19 cellular contexts compared by ENCODE assay signal in the genomic region with DNA sequence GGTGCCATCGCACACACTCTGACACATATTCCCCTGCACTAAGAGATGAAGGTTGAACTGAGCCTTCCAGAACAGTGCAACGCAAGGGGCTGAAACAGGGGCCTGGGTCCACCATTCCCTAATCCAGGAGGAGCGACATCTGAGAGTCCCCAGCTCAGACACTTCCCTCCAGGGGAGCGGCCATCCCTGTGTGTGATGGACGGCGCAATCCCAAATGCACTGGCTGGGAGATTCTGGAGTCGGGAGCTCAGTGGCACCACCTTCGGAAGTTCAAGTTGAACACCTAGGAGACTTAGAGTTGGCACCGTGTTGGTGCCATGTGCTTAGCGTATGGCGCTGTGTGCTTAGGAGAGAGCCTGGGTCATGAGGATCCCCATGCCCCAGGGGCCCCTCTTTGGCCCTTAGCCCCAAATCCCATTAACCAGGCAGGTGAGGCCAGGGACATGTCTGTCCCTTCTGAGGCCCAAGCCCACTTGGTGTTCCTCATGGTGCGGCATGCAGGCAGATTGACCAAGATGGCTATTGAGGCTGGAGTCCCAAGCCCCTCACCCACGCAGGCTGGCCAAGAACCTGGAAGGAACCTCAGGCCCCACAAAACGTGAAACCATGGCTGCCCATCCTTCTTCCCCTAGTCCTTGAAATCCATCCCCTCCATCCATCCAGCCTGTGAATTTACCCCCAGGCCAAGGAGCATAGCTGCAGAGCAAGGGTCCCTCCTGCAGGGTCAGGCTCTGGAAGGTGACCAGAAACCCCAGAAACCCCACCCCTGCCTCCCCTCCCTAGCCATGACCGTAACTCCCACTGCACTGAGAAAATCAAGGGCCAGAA.
"Had no signal": no experiment of that assay in that cellular context is flagged by ENCODE, and none has a peak within 500 bp of the region (broad histone marks: within the 10 kb centered on the region; RNA-seq: fewer than 3 reads in every experiment).

No MANE protein-coding gene starts in this region.

- H3K27ac ChIP-seq: SJSA1, thoracic aorta had no signal

- H3K36me3 ChIP-seq: SJSA1, thoracic aorta had no signal

- H3K36me3 Mint-ChIP-seq: activated naive CD4-positive, alpha-beta T cell treated with anti-CD3 and anti-CD28 coated beads, Interleukin-2, amount 50 U/mL, for 72 hours; brain; immature natural killer cell; naive thymus-derived CD8-positive, alpha-beta T cell had no signal

- H3K27me3 Mint-ChIP-seq: stimulated activated naive CD8-positive, alpha-beta T cell treated with anti-CD3 and anti-CD28 coated beads, Interleukin-15, Interleukin-2, amounts not matched to agents 100 ng/mL and 50 ng/mL, for 24 hours had no signal

- ATAC-seq: activated CD4-positive, CD25-positive, alpha-beta regulatory T cell treated with anti-CD3 and anti-CD28 coated beads, Interleukin-2, amount 50 U/mL, for 24 hours; activated naive CD4-positive, alpha-beta T cell treated with anti-CD3 and anti-CD28 coated beads, Interleukin-2, amount 50 U/mL, for 72 hours; left cardiac atrium; mucosa of descending colon; naive thymus-derived CD8-positive, alpha-beta T cell had no signal

- H3K27ac Mint-ChIP-seq: activated naive CD4-positive, alpha-beta T cell treated with anti-CD3 and anti-CD28 coated beads, Interleukin-2, amount 50 U/mL, for 72 hours; immature natural killer cell; stimulated activated naive CD8-positive, alpha-beta T cell treated with anti-CD3 and anti-CD28 coated beads, Interleukin-15, Interleukin-2, amounts not matched to agents 100 ng/mL and 50 ng/mL, for 24 hours; T-helper 2 cell treated with Interferon-gamma antibody and Interleukin-4, amounts not matched to agents 5 μg/mL and 100 μg/mL, for 36 hours had no signal

- H3K9me3 ChIP-seq: mucosa of descending colon, SJSA1, thoracic aorta had no signal

- H3K4me3 ChIP-seq: lung, mucosa of descending colon, SJSA1, thoracic aorta had no signal

- H3K9me3 Mint-ChIP-seq: activated naive CD4-positive, alpha-beta T cell treated with anti-CD3 and anti-CD28 coated beads, Interleukin-2, amount 50 U/mL, for 72 hours; immature natural killer cell; naive thymus-derived CD8-positive, alpha-beta T cell; stimulated activated naive CD8-positive, alpha-beta T cell treated with anti-CD3 and anti-CD28 coated beads, Interleukin-15, Interleukin-2, amounts not matched to agents 100 ng/mL and 50 ng/mL, for 24 hours; T-helper 2 cell treated with Interferon-gamma antibody and Interleukin-4, amounts not matched to agents 5 μg/mL and 100 μg/mL, for 36 hours had no signal

- DNase-seq: activated CD4-positive, alpha-beta T cell treated with anti-CD3 and anti-CD28 coated beads, Interleukin-2, amount 50 U/mL, for 48 hours; activated T-cell treated with anti-CD3 and anti-CD28 coated beads for 4 hours; amniotic stem cell; glutamatergic neuron; immature natural killer cell; left cardiac atrium; mucosa of descending colon; naive thymus-derived CD8-positive, alpha-beta T cell; occipital lobe; stimulated activated CD4-positive, alpha-beta T cell treated with anti-CD3 and anti-CD28 coated beads, Interleukin-4, amount 100 ng/mL, for 24 hours; SW 1271 had no signal

- H3K4me3 Mint-ChIP-seq: brain; immature natural killer cell; naive thymus-derived CD8-positive, alpha-beta T cell; stimulated activated naive CD8-positive, alpha-beta T cell treated with anti-CD3 and anti-CD28 coated beads, Interleukin-15, Interleukin-2, amounts not matched to agents 100 ng/mL and 50 ng/mL, for 24 hours; T-helper 2 cell treated with Interferon-gamma antibody and Interleukin-4, amounts not matched to agents 5 μg/mL and 100 μg/mL, for 36 hours had no signal

- H3K27me3 ChIP-seq: SJSA1 had no signal

- H3K4me1 Mint-ChIP-seq: immature natural killer cell; naive thymus-derived CD8-positive, alpha-beta T cell had no signal
